11 cellular contexts compared by ENCODE assay signal in the genomic region with DNA sequence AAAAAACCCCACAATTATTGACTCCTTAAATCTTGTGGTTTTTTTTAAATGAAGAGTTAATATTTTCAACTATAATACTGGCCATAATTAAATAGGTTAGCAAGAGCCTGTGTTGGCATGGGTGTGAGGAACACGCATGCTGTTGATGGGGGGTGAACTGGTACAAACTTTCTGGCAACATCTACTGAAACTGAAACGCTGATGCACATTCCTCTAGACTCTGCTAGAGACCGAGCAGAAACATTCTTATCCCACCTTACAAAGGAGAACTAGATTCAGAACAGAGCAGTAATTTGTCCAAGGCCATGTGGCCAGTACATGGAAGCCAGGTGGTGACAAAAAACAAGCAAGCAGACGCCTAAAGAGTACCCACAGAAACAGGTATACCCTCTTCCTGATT. TPM values are rescaled to one million over a fixed set of nuclear protein-coding genes. Genes with fewer than 3 reads are reported as not detected.
DNase-seq lines count a peak whose midpoint lies in the region; ATAC-seq and TF ChIP-seq lines count a peak whose summit lies in the region.
"Had no signal": no experiment of that assay in that cellular context is flagged by ENCODE, and none has a peak within 500 bp of the region (broad histone marks: within the 10 kb centered on the region; RNA-seq: fewer than 3 reads in every experiment).

No MANE protein-coding gene starts in this region.

- H3K27ac ChIP-seq in CD4-positive, alpha-beta T cell (ENCODE audit: low read depth, low read length): no peak overlapping the region
- peak overlapping the region; percentile 57 for H3K27ac ChIP-seq in Karpas-422 (ENCODE audit: low read length)

- peak overlapping the region; percentile 98 for H3K4me3 Mint-ChIP-seq in CD4-positive, alpha-beta T cell
- peak overlapping the region; percentile 79 for H3K4me3 Mint-ChIP-seq in central memory CD8-positive, alpha-beta T cell
- H3K4me3 Mint-ChIP-seq in nephron: peak overlapping the region; percentile 97 to 98 (median 97)

- H3K9me3 Mint-ChIP-seq in CD4-positive, alpha-beta T cell: no peaks in the 10 kb centered on the region
- no peaks in the 10 kb centered on the region for H3K9me3 Mint-ChIP-seq in central memory CD8-positive, alpha-beta T cell
- no peaks in the 10 kb centered on the region for H3K9me3 Mint-ChIP-seq in nephron

- peak overlapping the region; percentile 100 for H3K27ac Mint-ChIP-seq in CD4-positive, alpha-beta T cell
- H3K27ac Mint-ChIP-seq in central memory CD8-positive, alpha-beta T cell (ENCODE audit: low read depth): peak overlapping the region; percentile 88
- peak overlapping the region; percentile 23 to 61 (median 25) for H3K27ac Mint-ChIP-seq in nephron

- in situ Hi-C loops in HAP-1 (cut with MboI; ENCODE audit: low sequenced_read_pairs): no loop called here

- H3K36me3 ChIP-seq in Karpas-422 (ENCODE audit: insufficient read depth, low read length) (no peaks in the 10 kb centered on the region), HAP-1 (replicated peaks) (no peaks in the 10 kb centered on the region)

- DNase-seq in CD4-positive, alpha-beta T cell: no peak
- DNase-seq in Karpas-422 (no peak), NCI-H2081 treated with DMSO at 0.1 percent for 48 hours (lab: John Stamatoyannopoulos, UW) (no peak), midbrain (lab: John Stamatoyannopoulos, UW) (no peak), HAP-1 (ENCODE audit: low spot score in 2 of 2) (no peak)
- DNase-seq in central memory CD8-positive, alpha-beta T cell (ENCODE audit: low spot score in 2 of 2): no peak
- DNase-seq: GF-D8, KBM-7, NCI-H510A treated with DMSO at 0.1 percent for 48 hours had no signal

- CTCF ChIA-PET in CD4-positive, alpha-beta T cell (lab: Charles Lee): no interaction called here

- intact Hi-C loops in CD4-positive, alpha-beta T cell (cut with DNase I, micrococcal nuclease): loop anchor here (5.0 to 10.0 kb wide), 4 partner anchors 335 to 647 kb away; a partner anchor contains a TSS

- no peak for TF ChIP-seq CTCF in CD4-positive, alpha-beta T cell (IDR thresholded peaks at IDR 0.05)
- no peak for TF ChIP-seq CTCF in nephron (IDR thresholded peaks at IDR 0.05; ENCODE audit: unreplicated experiment in 3 of 3)

- H3K4me1 ChIP-seq in Karpas-422 (ENCODE audit: low read length) (peaks cover 33% of the 10 kb centered on the region), HAP-1 (peaks cover 17% of the 10 kb centered on the region)

- ATAC-seq in CD4-positive, alpha-beta T cell (ENCODE audit: poor library complexity): no peak
- no peak for ATAC-seq in central memory CD8-positive, alpha-beta T cell (replicated peaks; ENCODE audit: extremely low read depth, poor library complexity, severe bottlenecking)
- no peak for ATAC-seq in HG03460 (IDR thresholded peaks at IDR 0.05; ENCODE audit: unreplicated experiment)

- no peaks in the 10 kb centered on the region for H3K27me3 ChIP-seq in CD4-positive, alpha-beta T cell (ENCODE audit: control insufficient read depth, insufficient read depth, low read length)
- H3K27me3 ChIP-seq in Karpas-422 (ENCODE audit: low read length) (no peaks in the 10 kb centered on the region), HAP-1 (ENCODE audit: low read depth) (no peaks in the 10 kb centered on the region)

- peaks cover 67% of the 10 kb centered on the region for H3K79me2 ChIP-seq in Karpas-422 (ENCODE audit: low read length)

- no peaks in the 10 kb centered on the region for H3K9me2 ChIP-seq in Karpas-422 (replicated peaks; ENCODE audit: insufficient read depth, low read length)

- no peaks in the 10 kb centered on the region for H3K36me3 Mint-ChIP-seq in CD4-positive, alpha-beta T cell (ENCODE audit: low read depth)
- peaks cover 7% of the 10 kb centered on the region for H3K36me3 Mint-ChIP-seq in central memory CD8-positive, alpha-beta T cell (ENCODE audit: insufficient read depth)
- no peaks in the 10 kb centered on the region for H3K36me3 Mint-ChIP-seq in nephron (ENCODE audit: low read depth)

- H3K4me3 ChIP-seq in Karpas-422 (ENCODE audit: low read length): peak overlapping the region; percentile 87
- H3K4me3 ChIP-seq in HAP-1: no peak overlapping the region

- H3K9me3 ChIP-seq in CD4-positive, alpha-beta T cell (ENCODE audit: control insufficient read depth, low read length): no peaks in the 10 kb centered on the region
- no peaks in the 10 kb centered on the region for H3K9me3 ChIP-seq in Karpas-422 (ENCODE audit: low read length)
- no peaks in the 10 kb centered on the region for H3K9me3 ChIP-seq in HAP-1

- peak overlapping the region; percentile 89 for H3K4me2 ChIP-seq in Karpas-422 (ENCODE audit: low read depth, low read length, poor library complexity, severe bottlenecking)

- no peak overlapping the region for H2AFZ ChIP-seq in Karpas-422 (ENCODE audit: low read length)

- no peaks in the 10 kb centered on the region for H3K27me3 Mint-ChIP-seq in CD4-positive, alpha-beta T cell
- H3K27me3 Mint-ChIP-seq in central memory CD8-positive, alpha-beta T cell: no peaks in the 10 kb centered on the region
- no peaks in the 10 kb centered on the region for H3K27me3 Mint-ChIP-seq in nephron (ENCODE audit: low read depth)

- peak overlapping the region; percentile 96 for H3K9ac ChIP-seq in Karpas-422 (ENCODE audit: low read length)

- POLR2A ChIA-PET in CD4-positive, alpha-beta T cell (lab: Charles Lee): no interaction called here

- H4K20me1 ChIP-seq in Karpas-422 (ENCODE audit: insufficient read depth, low read depth, low read length): peaks cover 39% of the 10 kb centered on the region

- peaks cover 61% of the 10 kb centered on the region for H3K4me1 Mint-ChIP-seq in CD4-positive, alpha-beta T cell (ENCODE audit: low read depth)
- H3K4me1 Mint-ChIP-seq in central memory CD8-positive, alpha-beta T cell: peaks cover 44% of the 10 kb centered on the region
- peaks cover 32% of the 10 kb centered on the region for H3K4me1 Mint-ChIP-seq in nephron

RNA-seq across cellular contexts. Expression of a gene that starts 2.4 kb away (rescaled TPM):
- 10 to 100 TPM; 14.1 to 14.9 TPM for total RNA-seq in CD4-positive, alpha-beta T cell
- total RNA-seq in Karpas-422 (2014; rRNA removed; shearing (Covaris generic); ENCODE audit: low replicate concordance): 25.6 and 35.4 TPM in 2 replicates

Comparison
In these comparisons a context has a peak if more than half of its experiments do, and no peak if none do; other contexts are left out.
1. H3K27ac Mint-ChIP-seq: peak in every context shown above with its lines; median percentile 100 in CD4-positive, alpha-beta T cell; 88 in central memory CD8-positive, alpha-beta T cell; 25 in nephron.